8 cellular contexts compared by ENCODE assay signal in genomic region chr15:51162865-51163762, GRCh38.
DNase-seq lines count a peak whose midpoint lies in the region; ATAC-seq and TF ChIP-seq lines count a peak whose summit lies in the region.

No MANE protein-coding gene starts in this region.

- H3K36me3 Mint-ChIP-seq in CD14-positive monocyte, result no peaks in the 10 kb centered on the region
- H3K36me3 Mint-ChIP-seq in activated naive CD8-positive, alpha-beta T cell treated with anti-CD3 and anti-CD28 coated beads, Interleukin-2, amount 10 ng/mL, durations not matched to agents 7 days and 5 days, result no peaks in the 10 kb centered on the region

- no peak for TF ChIP-seq POLR2A in upper lobe of left lung (IDR thresholded peaks at IDR 0.05)

- peaks cover 0 to 7% (median 3%) of the 10 kb centered on the region in 4 donors for H3K4me1 ChIP-seq in upper lobe of left lung

- intact Hi-C loops in CD14-positive monocyte (cut with micrococcal nuclease), result loop anchor here (1.0 to 10.0 kb wide), 4 partner anchors 122 to 239 kb away; no protein-coding TSS in a partner anchor
- intact Hi-C loops in Right ventricle myocardium superior (cut with DNase I), result loop anchor here (1.0 to 10.0 kb wide), 2 partner anchors 29 to 222 kb away; no protein-coding TSS in a partner anchor
- intact Hi-C loops in posterior cingulate gyrus (cut with DNase I), result loop anchor here (1.0 to 5.0 kb wide), 3 partner anchors 29 to 239 kb away; no protein-coding TSS in a partner anchor

- TF ChIP-seq CTCF in CD14-positive monocyte (IDR thresholded peaks at IDR 0.05) (peak; percentile 98), upper lobe of left lung (IDR thresholded peaks at IDR 0.05) (peak; percentile 70 to 90 (median 76))

- H3K27me3 Mint-ChIP-seq in CD14-positive monocyte (ENCODE audit: low read depth in 3 of 3), result no peaks in the 10 kb centered on the region
- H3K27me3 Mint-ChIP-seq in activated naive CD8-positive, alpha-beta T cell treated with anti-CD3 and anti-CD28 coated beads, Interleukin-2, amount 10 ng/mL, durations not matched to agents 7 days and 5 days, result peaks cover 27% of the 10 kb centered on the region

- ATAC-seq in GM19463 (IDR thresholded peaks at IDR 0.05; ENCODE audit: unreplicated experiment), result peak; percentile 76
- ATAC-seq in activated naive CD8-positive, alpha-beta T cell treated with anti-CD3 and anti-CD28 coated beads, Interleukin-2, amount 10 ng/mL, durations not matched to agents 7 days and 5 days (ENCODE audit: low read depth), result peak; percentile 81
- ATAC-seq in Right ventricle myocardium superior (ENCODE audit: poor library complexity), result peak; percentile 97
- peak; percentile 84 to 92 for ATAC-seq in upper lobe of left lung (ENCODE audit: low FRiP score in 2 of 2)

- peak overlapping the region in 1 of 4 donors; percentile 16 for H3K4me3 ChIP-seq in upper lobe of left lung

- no peaks in the 10 kb centered on the region for H3K36me3 ChIP-seq in upper lobe of left lung

- H3K27ac Mint-ChIP-seq in CD14-positive monocyte, result peak overlapping the region in 4 of 7 donors; percentile 38 to 74 (median 48)
- no peak overlapping the region for H3K27ac Mint-ChIP-seq in activated naive CD8-positive, alpha-beta T cell treated with anti-CD3 and anti-CD28 coated beads, Interleukin-2, amount 10 ng/mL, durations not matched to agents 7 days and 5 days

- POLR2A ChIA-PET in activated naive CD8-positive, alpha-beta T cell treated with anti-CD3 and anti-CD28 coated beads, Interleukin-2, amount 10 ng/mL, durations not matched to agents 7 days and 5 days (lab: Charles Lee), result interaction anchor here (0.6 kb wide), 1 partner anchor 224 kb away, joined by 3 read pairs; no protein-coding TSS in a partner anchor

- DNase-seq in CD14-positive monocyte (ENCODE audit: low spot score) (peak; percentile 60), Kasumi-1 (lab: John Stamatoyannopoulos, UW) (peak; percentile 55), SK-N-DZ (ENCODE audit: low spot score) (peak; percentile 58), Right ventricle myocardium superior (peak; percentile 68), posterior cingulate gyrus (peak; percentile 52 to 96 (median 82)), upper lobe of left lung (peak in 1 of 2 donors; percentile 67)
- peak; percentile 54 for DNase-seq in activated naive CD8-positive, alpha-beta T cell treated with anti-CD3 and anti-CD28 coated beads, Interleukin-2, amount 10 ng/mL, durations not matched to agents 7 days and 5 days

- H3K4me3 Mint-ChIP-seq in CD14-positive monocyte, result peak overlapping the region; percentile 21 to 84
- no peak overlapping the region for H3K4me3 Mint-ChIP-seq in activated naive CD8-positive, alpha-beta T cell treated with anti-CD3 and anti-CD28 coated beads, Interleukin-2, amount 10 ng/mL, durations not matched to agents 7 days and 5 days

- H3K27ac ChIP-seq in upper lobe of left lung, result no peak overlapping the region

- H3K4me1 Mint-ChIP-seq in CD14-positive monocyte, result peaks cover 20% of the 10 kb centered on the region
- peaks cover 2% of the 10 kb centered on the region for H3K4me1 Mint-ChIP-seq in activated naive CD8-positive, alpha-beta T cell treated with anti-CD3 and anti-CD28 coated beads, Interleukin-2, amount 10 ng/mL, durations not matched to agents 7 days and 5 days

- no peak for TF ChIP-seq EP300 in upper lobe of left lung (IDR thresholded peaks at IDR 0.05)

- no peaks in the 10 kb centered on the region for H3K27me3 ChIP-seq in upper lobe of left lung

- H3K9me3 Mint-ChIP-seq in CD14-positive monocyte, result peaks cover 0 to 3% (median 0%) of the 10 kb centered on the region in 7 donors
- no peaks in the 10 kb centered on the region for H3K9me3 Mint-ChIP-seq in activated naive CD8-positive, alpha-beta T cell treated with anti-CD3 and anti-CD28 coated beads, Interleukin-2, amount 10 ng/mL, durations not matched to agents 7 days and 5 days

- no peaks in the 10 kb centered on the region for H3K9me3 ChIP-seq in upper lobe of left lung

- 5 to 6% methylated on average over 8 of the region's 8 CpGs for WGBS in upper lobe of left lung, 2 donors
